Comparison of ENCODE assay signal across 8 cellular contexts in the genomic region with DNA sequence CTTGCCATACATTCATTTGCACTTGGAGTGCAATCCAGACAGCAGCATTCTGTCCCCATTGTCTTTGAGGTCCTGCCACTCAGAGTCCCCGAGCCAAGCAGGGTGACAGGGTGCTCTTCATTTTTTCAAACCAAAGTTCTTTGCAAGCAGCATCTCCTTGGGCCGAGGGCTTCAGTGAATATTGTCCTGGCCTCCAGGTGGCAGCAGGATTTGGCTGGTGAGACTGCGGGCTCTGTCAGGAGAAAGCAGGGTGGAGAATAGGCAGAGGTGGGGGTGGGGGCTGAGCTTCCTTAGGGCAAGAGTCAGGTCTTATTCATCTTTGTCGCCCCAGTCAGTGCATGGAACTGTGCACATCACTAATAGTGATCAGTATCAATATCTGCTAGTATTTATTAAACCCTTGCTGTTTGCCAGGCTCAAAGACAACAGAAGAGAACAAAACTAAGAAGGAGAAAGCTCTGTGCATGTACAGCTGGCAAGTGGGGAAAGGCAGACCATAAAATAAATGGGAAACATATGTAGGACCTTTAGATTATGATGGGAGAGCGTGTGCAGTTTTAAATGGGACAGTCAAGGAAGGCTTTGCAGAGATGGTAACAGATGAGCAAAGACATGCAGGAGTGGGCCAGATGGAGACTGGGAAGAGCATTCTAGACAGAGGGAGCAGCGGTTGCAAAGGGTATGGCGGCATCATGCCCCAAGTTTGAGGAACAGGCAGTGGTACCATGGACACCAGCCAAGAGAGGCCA.
DNase-seq lines count a peak whose midpoint lies in the region; ATAC-seq and TF ChIP-seq lines count a peak whose summit lies in the region.

No MANE protein-coding gene starts in this region.

- H3K4me2 ChIP-seq in OCI-LY7 (ENCODE audit: low read length): no peak overlapping the region

- H4K20me1 ChIP-seq in OCI-LY7 (ENCODE audit: insufficient read depth, low read length): no peaks in the 10 kb centered on the region

- no peak overlapping the region for H2AFZ ChIP-seq in OCI-LY7 (ENCODE audit: low read length)

- POLR2A ChIA-PET in OCI-LY7 (lab: Charles Lee): no interaction called here

- TF ChIP-seq CTCF in OCI-LY7 (conservative IDR thresholded peaks at IDR 0.05; ENCODE audit: low read length) (peak; percentile 59), epithelial cell of proximal tubule (conservative IDR thresholded peaks at IDR 0.05; ENCODE audit: low read depth, low read length) (peak; percentile 33), spleen (IDR thresholded peaks at IDR 0.05 in 8 of 11, conservative IDR thresholded peaks at IDR 0.05 in 3 of 11) (no peak), GM13976 (IDR thresholded peaks at IDR 0.05; ENCODE audit: borderline replicate concordance, control extremely low read depth, extremely low read depth, insufficient read depth, missing control alignments) (no peak)

- intact Hi-C loops in Right ventricle myocardium superior (cut with DNase I) (no loop called here), right cardiac atrium (cut with DNase I) (no loop called here), OCI-LY7 (cut with micrococcal nuclease; ENCODE audit: unreplicated experiment) (no loop called here), spleen (cut with DNase I; ENCODE audit: low total_unique reads) (no loop called here)

- no TSS peak for BruUV-seq in OCI-LY7 (replicated peaks; lab: Mats Ljungman, UMichigan)

- no peaks in the 10 kb centered on the region for H3K79me2 ChIP-seq in OCI-LY7 (ENCODE audit: insufficient read depth, low read depth, low read length)

- H3K4me3 ChIP-seq in right cardiac atrium (ENCODE audit: low read length): no peak overlapping the region
- H3K4me3 ChIP-seq in OCI-LY7 (ENCODE audit: low read depth, low read length, poor library complexity, severe bottlenecking): no peak overlapping the region
- no peak overlapping the region for H3K4me3 ChIP-seq in epithelial cell of proximal tubule (ENCODE audit: low read depth, low read length)
- H3K4me3 ChIP-seq in spleen: no peak overlapping the region

- CTCF ChIA-PET in OCI-LY7 (lab: Charles Lee; ENCODE audit: unreplicated experiment): no interaction called here

- H3K4me1 ChIP-seq in right cardiac atrium (ENCODE audit: control insufficient read depth, insufficient read depth, low read length): peaks cover 8% of the 10 kb centered on the region
- no peaks in the 10 kb centered on the region for H3K4me1 ChIP-seq in OCI-LY7 (ENCODE audit: insufficient read depth, low read length, poor library complexity, severe bottlenecking)
- H3K4me1 ChIP-seq in spleen: no peaks in the 10 kb centered on the region

- H3K27ac ChIP-seq in right cardiac atrium (ENCODE audit: low read length): no peak overlapping the region
- H3K27ac ChIP-seq in OCI-LY7 (ENCODE audit: low read depth, low read length, poor library complexity, severe bottlenecking): no peak overlapping the region
- H3K27ac ChIP-seq in spleen: no peak overlapping the region

- TF ChIP-seq POLR2A in spleen (IDR thresholded peaks at IDR 0.05): no peak

- 82% methylated on average over 7 of the region's 7 CpGs for WGBS in right cardiac atrium
- 85 to 98% (median 93%) methylated on average over 7 of the region's 7 CpGs for WGBS in spleen, 5 donors

- in situ Hi-C loops in GM13976 (cut with MboI; ENCODE audit: low sequenced_read_pairs, unreplicated experiment): no loop called here

- H3K36me3 ChIP-seq in OCI-LY7 (ENCODE audit: insufficient read depth, low read length) (no peaks in the 10 kb centered on the region), spleen (peaks cover 0 to 1% (median 0%) of the 10 kb centered on the region in 6 donors)

- no peaks in the 10 kb centered on the region for H3K9me2 ChIP-seq in OCI-LY7 (ENCODE audit: insufficient read depth, low read length)

- H3K27me3 ChIP-seq in right cardiac atrium (ENCODE audit: control insufficient read depth, insufficient read depth) (no peaks in the 10 kb centered on the region), spleen (replicated peaks in 1 of 7) (no peaks in the 10 kb centered on the region)

- no peaks in the 10 kb centered on the region for H3K9me3 ChIP-seq in right cardiac atrium (ENCODE audit: control insufficient read depth, low read length)
- no peaks in the 10 kb centered on the region for H3K9me3 ChIP-seq in OCI-LY7 (ENCODE audit: low read length)
- H3K9me3 ChIP-seq in spleen: no peaks in the 10 kb centered on the region

- DNase-seq in Right ventricle myocardium superior (no peak), right cardiac atrium (no peak), OCI-LY7 (ENCODE audit: low spot score) (no peak), epithelial cell of proximal tubule (ENCODE audit: low read depth) (no peak), spleen (no peak), COLO829 (ENCODE audit: low spot score) (no peak), GM13976 (ENCODE audit: low spot score) (no peak)
- DNase-seq in activated CD8-positive, alpha-beta memory T cell treated with anti-CD3 and anti-CD28 coated beads, Interleukin-2, amount 50 U/mL, for 48 hours: no peak

- ATAC-seq in Right ventricle myocardium superior (ENCODE audit: poor library complexity): peak; percentile 61
- no peak for ATAC-seq in right cardiac atrium

Comparison
In these comparisons a context has a peak if more than half of its experiments do, and no peak if none do; other contexts are left out.
1. CTCF ChIP-seq: peak in OCI-LY7 (single experiment) and epithelial cell of proximal tubule (single experiment); none in spleen (0 of 11) and GM13976 (single experiment).